1 cellular context compared by ENCODE assay signal in the genomic region with DNA sequence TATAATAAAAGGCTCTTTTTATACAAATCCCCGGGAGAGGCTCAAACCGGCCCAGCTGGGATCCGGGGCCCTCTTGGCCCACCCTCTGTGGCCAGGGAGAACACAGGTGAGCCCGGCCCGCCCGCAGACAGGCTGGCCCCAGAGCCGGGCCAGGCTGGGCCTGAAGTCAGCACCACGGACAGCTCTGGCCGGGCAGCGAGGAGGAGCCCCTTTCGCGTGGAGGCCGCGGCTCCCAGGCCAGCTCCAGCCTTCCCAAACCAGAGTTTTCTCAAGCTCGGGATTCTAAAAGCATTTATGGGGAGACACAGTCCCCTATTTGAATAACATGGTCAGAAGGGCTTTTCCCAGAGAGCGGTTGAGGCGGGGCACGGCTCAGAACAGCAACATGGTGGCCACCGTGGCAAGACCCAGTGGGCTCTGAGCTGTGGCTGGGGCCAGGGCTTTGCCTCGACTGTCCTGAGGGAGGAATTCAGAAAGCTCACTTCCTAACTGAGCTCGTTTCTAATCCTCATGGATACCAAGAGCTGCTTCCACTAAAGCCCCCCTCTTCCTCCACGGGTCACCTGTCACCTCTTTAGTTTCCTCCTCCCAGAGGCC.
TF ChIP-seq lines count a peak whose summit lies in the region.

No MANE protein-coding gene starts in this region.

TF ChIP-seq in SK-N-SH treated with all-trans-retinoic acid at 6 μM for 48 hours, 23 proteins besides CTCF, POLR2A, EP300 and RAD21 (continued from another document):
- TF ChIP-seq, protein P1, sequence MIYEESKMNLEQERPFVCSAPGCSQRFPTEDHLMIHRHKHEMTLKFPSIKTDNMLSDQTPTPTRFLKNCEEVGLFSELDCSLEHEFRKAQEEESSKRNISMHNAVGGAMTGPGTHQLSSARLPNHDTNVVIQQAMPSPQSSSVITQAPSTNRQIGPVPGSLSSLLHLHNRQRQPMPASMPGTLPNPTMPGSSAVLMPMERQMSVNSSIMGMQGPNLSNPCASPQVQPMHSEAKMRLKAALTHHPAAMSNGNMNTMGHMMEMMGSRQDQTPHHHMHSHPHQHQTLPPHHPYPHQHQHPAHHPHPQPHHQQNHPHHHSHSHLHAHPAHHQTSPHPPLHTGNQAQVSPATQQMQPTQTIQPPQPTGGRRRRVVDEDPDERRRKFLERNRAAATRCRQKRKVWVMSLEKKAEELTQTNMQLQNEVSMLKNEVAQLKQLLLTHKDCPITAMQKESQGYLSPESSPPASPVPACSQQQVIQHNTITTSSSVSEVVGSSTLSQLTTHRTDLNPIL (CRISPR knock-in tag; IDR thresholded peaks at IDR 0.05; ENCODE audit: low read depth): no peak
